Comparison of ENCODE assay signal across 10 cellular contexts in genomic region chr5:172173771-172174170, GRCh38. TPM values are rescaled to one million over a fixed set of nuclear protein-coding genes. Genes with fewer than 3 reads are reported as not detected.
DNase-seq lines count a peak whose midpoint lies in the region; ATAC-seq, FAIRE-seq and TF ChIP-seq lines count a peak whose summit lies in the region.
"Had no signal": no experiment of that assay in that cellular context is flagged by ENCODE, and none has a peak within 500 bp of the region (broad histone marks: within the 10 kb centered on the region; RNA-seq: fewer than 3 reads in every experiment).

No MANE protein-coding gene starts in this region.

- H3K27ac Mint-ChIP-seq in T-helper 1 cell treated with Interleukin-12 subunit alpha and Interleukin-12 subunit beta and Interleukin-4 antibody, amounts not matched to agents 30 μg/mL and 1 μg/mL, for 36 hours: peak overlapping the region; percentile 91
- H3K27ac Mint-ChIP-seq in astrocyte (ENCODE audit: unreplicated experiment) (no peak overlapping the region), progenitor cell of endocrine pancreas (peak overlapping the region; percentile 67)

- peak overlapping the region; percentile 57 for H3K4me2 ChIP-seq in astrocyte (ENCODE audit: low read length)

- H3K79me2 ChIP-seq in astrocyte (ENCODE audit: insufficient read depth, low read length): peaks cover 79% of the 10 kb centered on the region

- H3K4me3 ChIP-seq in astrocyte (ENCODE audit: insufficient read depth, low read depth, low read length): no peak overlapping the region

- peaks cover 31% of the 10 kb centered on the region for H3K4me1 ChIP-seq in astrocyte (ENCODE audit: insufficient read depth, low read length)
- H3K4me1 ChIP-seq: ascending aorta had no signal

- FAIRE-seq in astrocyte (lab: Jason Lieb, UNC): no peak

- H2AFZ ChIP-seq in astrocyte (ENCODE audit: low read depth, low read length): no peak overlapping the region

- peaks cover 89% of the 10 kb centered on the region for H4K20me1 ChIP-seq in astrocyte (ENCODE audit: insufficient read depth, low read length)

- TF ChIP-seq CTCF in astrocyte (IDR thresholded peaks at IDR 0.05; ENCODE audit: insufficient read depth, low read depth, low read length): no peak
- no peak for TF ChIP-seq CTCF in progenitor cell of endocrine pancreas (IDR thresholded peaks at IDR 0.05; ENCODE audit: unreplicated experiment)

- no peaks in the 10 kb centered on the region for H3K9me3 ChIP-seq in astrocyte (ENCODE audit: insufficient read depth, low read depth, low read length)
- H3K9me3 ChIP-seq: ascending aorta had no signal

- H3K27me3 ChIP-seq in astrocyte (ENCODE audit: insufficient read depth, low read length): no peaks in the 10 kb centered on the region
- H3K27me3 ChIP-seq: ascending aorta had no signal

- H3K36me3 ChIP-seq in astrocyte (ENCODE audit: insufficient read depth, low read length): no peaks in the 10 kb centered on the region
- H3K36me3 ChIP-seq: ascending aorta had no signal

- H3K27ac ChIP-seq in astrocyte (ENCODE audit: low read depth, low read length): peak overlapping the region; percentile 64
- H3K27ac ChIP-seq: ascending aorta had no signal

- H3K4me3 Mint-ChIP-seq in T-helper 1 cell treated with Interleukin-12 subunit alpha and Interleukin-12 subunit beta and Interleukin-4 antibody, amounts not matched to agents 30 μg/mL and 1 μg/mL, for 36 hours: peak overlapping the region; percentile 90
- H3K4me3 Mint-ChIP-seq in astrocyte (ENCODE audit: unreplicated experiment) (no peak overlapping the region), progenitor cell of endocrine pancreas (ENCODE audit: low read depth) (no peak overlapping the region)

- H3K4me1 Mint-ChIP-seq in T-helper 1 cell treated with Interleukin-12 subunit alpha and Interleukin-12 subunit beta and Interleukin-4 antibody, amounts not matched to agents 30 μg/mL and 1 μg/mL, for 36 hours (ENCODE audit: low read depth): peaks cover 80% of the 10 kb centered on the region
- H3K4me1 Mint-ChIP-seq in astrocyte (ENCODE audit: low read depth, unreplicated experiment) (peaks cover 18% of the 10 kb centered on the region), progenitor cell of endocrine pancreas (ENCODE audit: low read depth) (peaks cover 7% of the 10 kb centered on the region)

- ATAC-seq in GM21576 (IDR thresholded peaks at IDR 0.05; ENCODE audit: unreplicated experiment): no peak
- no peak for ATAC-seq in GM21619 (IDR thresholded peaks at IDR 0.05; ENCODE audit: unreplicated experiment)

- DNase-seq in Daoy (ENCODE audit: low read depth): peak; percentile 94
- peak; percentile 91 for DNase-seq in astrocyte (ENCODE audit: low read depth)
- DNase-seq in progenitor cell of endocrine pancreas (ENCODE audit: low spot score, unreplicated experiment): no peak
- no peak for DNase-seq in NCI-H446 (lab: John Stamatoyannopoulos, UW)
- DNase-seq in midbrain (lab: John Stamatoyannopoulos, UW): no peak

- H3K9me3 Mint-ChIP-seq in T-helper 1 cell treated with Interleukin-12 subunit alpha and Interleukin-12 subunit beta and Interleukin-4 antibody, amounts not matched to agents 30 μg/mL and 1 μg/mL, for 36 hours: no peaks in the 10 kb centered on the region
- no peaks in the 10 kb centered on the region for H3K9me3 Mint-ChIP-seq in astrocyte (ENCODE audit: unreplicated experiment)
- H3K9me3 Mint-ChIP-seq in progenitor cell of endocrine pancreas (ENCODE audit: low read depth): no peaks in the 10 kb centered on the region

- peaks cover 44% of the 10 kb centered on the region for H3K36me3 Mint-ChIP-seq in T-helper 1 cell treated with Interleukin-12 subunit alpha and Interleukin-12 subunit beta and Interleukin-4 antibody, amounts not matched to agents 30 μg/mL and 1 μg/mL, for 36 hours (ENCODE audit: low read depth)
- peaks cover 17% of the 10 kb centered on the region for H3K36me3 Mint-ChIP-seq in astrocyte (ENCODE audit: low read depth, unreplicated experiment)
- peaks cover 1% of the 10 kb centered on the region for H3K36me3 Mint-ChIP-seq in progenitor cell of endocrine pancreas (ENCODE audit: insufficient read depth)

- no peaks in the 10 kb centered on the region for H3K27me3 Mint-ChIP-seq in T-helper 1 cell treated with Interleukin-12 subunit alpha and Interleukin-12 subunit beta and Interleukin-4 antibody, amounts not matched to agents 30 μg/mL and 1 μg/mL, for 36 hours (ENCODE audit: low read depth)
- H3K27me3 Mint-ChIP-seq in astrocyte (ENCODE audit: low read depth, unreplicated experiment) (no peaks in the 10 kb centered on the region), progenitor cell of endocrine pancreas (no peaks in the 10 kb centered on the region)

- H3K9ac ChIP-seq in astrocyte (ENCODE audit: low read length): peak overlapping the region; percentile 53

RNA-seq across cellular contexts. Expression of gene STK10, which starts 14.3 kb away (rescaled TPM):
- 18.5 and 20.7 TPM in 2 replicates for total RNA-seq in Daoy (2014; rRNA removed; shearing (Covaris generic))
- 59.8 and 60.2 TPM in 2 replicates for total RNA-seq in astrocyte
- 18.1 and 18.3 TPM in 2 replicates for total RNA-seq in progenitor cell of endocrine pancreas

RNA-seq across cellular contexts. Expression of gene EFCAB9, which starts 20.2 kb away (rescaled TPM):
- total RNA-seq in Daoy (2014; rRNA removed; shearing (Covaris generic)): not detected in 2 replicates
- total RNA-seq in astrocyte (not detected in 2 replicates), progenitor cell of endocrine pancreas (not detected in 2 replicates)
- total RNA-seq: ascending aorta, temporal lobe had no signal

Comparison
In these comparisons a context has a peak if more than half of its experiments do, and no peak if none do; other contexts are left out.
1. DNase-seq: peak in Daoy (single experiment) and astrocyte (single experiment); none in progenitor cell of endocrine pancreas (single experiment), NCI-H446 (0 of 2) and midbrain (single experiment).